In the genomic region with DNA sequence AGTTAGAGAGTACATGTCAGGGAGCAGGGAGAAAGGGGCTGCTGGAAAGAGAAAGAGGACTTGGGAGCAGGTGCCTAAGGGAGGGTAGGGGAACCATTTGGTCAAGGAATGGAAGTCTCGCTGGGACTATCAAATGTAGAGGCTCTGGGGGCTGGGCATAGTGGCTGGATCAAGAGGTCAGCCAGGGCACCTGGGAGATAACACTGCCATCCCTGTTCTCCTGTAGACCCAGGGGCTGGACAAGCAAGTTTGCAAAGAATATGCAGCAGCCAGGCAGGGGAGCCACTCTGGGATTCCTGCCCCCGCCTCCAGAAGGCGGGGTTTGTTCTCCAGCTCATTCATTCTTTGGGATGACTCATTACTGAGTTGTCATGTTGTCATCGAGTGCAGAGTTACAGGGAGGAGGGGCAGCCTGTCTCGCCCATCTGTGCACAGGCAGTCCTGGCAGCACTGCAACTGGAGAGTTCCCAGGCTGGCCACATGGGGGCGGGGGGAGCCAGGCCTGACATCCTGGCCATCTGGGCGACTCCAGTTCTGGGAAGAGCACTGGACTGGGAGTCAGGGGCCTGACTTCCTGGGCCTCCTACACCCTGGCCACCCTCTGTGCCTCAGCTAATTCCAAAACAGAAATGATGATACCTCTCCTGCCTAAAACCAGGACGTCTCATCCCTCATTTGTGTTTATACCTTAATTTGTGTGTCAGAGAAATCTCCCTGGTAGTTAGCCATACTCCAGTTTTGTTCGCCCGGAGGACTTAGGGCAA, we compare ENCODE assay signal across 1 cellular context.
TF ChIP-seq lines count a peak whose summit lies in the region.

No MANE protein-coding gene starts in this region.

TF ChIP-seq in K562, 482 proteins besides CTCF, POLR2A, EP300 and RAD21 (continued from another document and continues in another):
- TF ChIP-seq, protein P1, sequence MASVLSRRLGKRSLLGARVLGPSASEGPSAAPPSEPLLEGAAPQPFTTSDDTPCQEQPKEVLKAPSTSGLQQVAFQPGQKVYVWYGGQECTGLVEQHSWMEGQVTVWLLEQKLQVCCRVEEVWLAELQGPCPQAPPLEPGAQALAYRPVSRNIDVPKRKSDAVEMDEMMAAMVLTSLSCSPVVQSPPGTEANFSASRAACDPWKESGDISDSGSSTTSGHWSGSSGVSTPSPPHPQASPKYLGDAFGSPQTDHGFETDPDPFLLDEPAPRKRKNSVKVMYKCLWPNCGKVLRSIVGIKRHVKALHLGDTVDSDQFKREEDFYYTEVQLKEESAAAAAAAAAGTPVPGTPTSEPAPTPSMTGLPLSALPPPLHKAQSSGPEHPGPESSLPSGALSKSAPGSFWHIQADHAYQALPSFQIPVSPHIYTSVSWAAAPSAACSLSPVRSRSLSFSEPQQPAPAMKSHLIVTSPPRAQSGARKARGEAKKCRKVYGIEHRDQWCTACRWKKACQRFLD (CRISPR knock-in tag; IDR thresholded peaks at IDR 0.05) = peak; percentile 61
- TF ChIP-seq XRCC5 (IDR thresholded peaks at IDR 0.05; ENCODE audit: low read depth, low read length) (peak; percentile 94), CBX2 (IDR thresholded peaks at IDR 0.05; ENCODE audit: insufficient read depth, low read length, poor library complexity, severe bottlenecking) (no peak), ZNF217 (CRISPR knock-in tag; IDR thresholded peaks at IDR 0.05) (no peak), CBX1 (IDR thresholded peaks at IDR 0.05; ENCODE audit: low read depth) (peak; percentile 55; the same call in 1 of the 2 replicates), CBX5 (IDR thresholded peaks at IDR 0.05; ENCODE audit: borderline replicate concordance, low read depth) (no peak), ELF1 (tag; IDR thresholded peaks at IDR 0.05) (no peak), SRSF3 (IDR thresholded peaks at IDR 0.05; ENCODE audit: insufficient read depth, low read length) (no peak), MBD2 (IDR thresholded peaks at IDR 0.05; ENCODE audit: borderline replicate concordance, low read depth) (no peak), NFATC3 (IDR thresholded peaks at IDR 0.05) (no peak), ZKSCAN8 (CRISPR knock-in tag; IDR thresholded peaks at IDR 0.05) (no peak), ZNF174 (CRISPR knock-in tag; IDR thresholded peaks at IDR 0.05) (no peak), ZNF699 (CRISPR knock-in tag; IDR thresholded peaks at IDR 0.05; ENCODE audit: insufficient replicate concordance) (no peak), HMGN3 (IDR thresholded peaks at IDR 0.05; ENCODE audit: borderline replicate concordance, extremely low read depth, insufficient read length, low read depth, low read length) (peak; percentile 60), DACH1 (IDR thresholded peaks at IDR 0.05; ENCODE audit: partially characterized antibody) (peak; percentile 12), CCNT2 (IDR thresholded peaks at IDR 0.05; ENCODE audit: borderline replicate concordance, extremely low read depth, insufficient read length, low read depth, low read length) (peak; percentile 54), BRD4 (IDR thresholded peaks at IDR 0.05) (no peak), KLF13 (tag; IDR thresholded peaks at IDR 0.05; ENCODE audit: borderline replicate concordance, low read depth) (no peak), ZBTB17 (CRISPR knock-in tag; IDR thresholded peaks at IDR 0.05) (0 out of 2 replicates have a peak, but pooled peaks have one; percentile 28), BCOR (IDR thresholded peaks at IDR 0.05) (peak; percentile 79), ZFP91 (CRISPR knock-in tag; IDR thresholded peaks at IDR 0.05) (no peak), KLF1 (tag; IDR thresholded peaks at IDR 0.05) (no peak), ZNF280B (CRISPR knock-in tag; IDR thresholded peaks at IDR 0.05) (no peak), SOX6 (IDR thresholded peaks at IDR 0.05) (peak; percentile 73), E4F1 (CRISPR knock-in tag; IDR thresholded peaks at IDR 0.05; ENCODE audit: borderline replicate concordance) (no peak), KAT7 (CRISPR knock-in tag; IDR thresholded peaks at IDR 0.05; ENCODE audit: borderline replicate concordance) (0 out of 2 replicates have a peak, but pooled peaks have one; percentile 58), ARID1B (IDR thresholded peaks at IDR 0.05) (peak; percentile 83), HMGXB4 (CRISPR knock-in tag; IDR thresholded peaks at IDR 0.05) (no peak), CHD2 (IDR thresholded peaks at IDR 0.05; ENCODE audit: low read depth, low read length) (peak; percentile 41; the same call in 1 of the 2 replicates), ZNF384 (IDR thresholded peaks at IDR 0.05; ENCODE audit: low read depth, low read length) (peak; percentile 60), ZNF274 (IDR thresholded peaks at IDR 0.05; ENCODE audit: borderline replicate concordance, low read depth, low read length) (no peak)
- TF ChIP-seq, protein P2, sequence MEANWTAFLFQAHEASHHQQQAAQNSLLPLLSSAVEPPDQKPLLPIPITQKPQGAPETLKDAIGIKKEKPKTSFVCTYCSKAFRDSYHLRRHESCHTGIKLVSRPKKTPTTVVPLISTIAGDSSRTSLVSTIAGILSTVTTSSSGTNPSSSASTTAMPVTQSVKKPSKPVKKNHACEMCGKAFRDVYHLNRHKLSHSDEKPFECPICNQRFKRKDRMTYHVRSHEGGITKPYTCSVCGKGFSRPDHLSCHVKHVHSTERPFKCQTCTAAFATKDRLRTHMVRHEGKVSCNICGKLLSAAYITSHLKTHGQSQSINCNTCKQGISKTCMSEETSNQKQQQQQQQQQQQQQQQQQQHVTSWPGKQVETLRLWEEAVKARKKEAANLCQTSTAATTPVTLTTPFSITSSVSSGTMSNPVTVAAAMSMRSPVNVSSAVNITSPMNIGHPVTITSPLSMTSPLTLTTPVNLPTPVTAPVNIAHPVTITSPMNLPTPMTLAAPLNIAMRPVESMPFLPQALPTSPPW (CRISPR knock-in tag; IDR thresholded peaks at IDR 0.05) = peak; percentile 97
- TF ChIP-seq, protein P3, sequence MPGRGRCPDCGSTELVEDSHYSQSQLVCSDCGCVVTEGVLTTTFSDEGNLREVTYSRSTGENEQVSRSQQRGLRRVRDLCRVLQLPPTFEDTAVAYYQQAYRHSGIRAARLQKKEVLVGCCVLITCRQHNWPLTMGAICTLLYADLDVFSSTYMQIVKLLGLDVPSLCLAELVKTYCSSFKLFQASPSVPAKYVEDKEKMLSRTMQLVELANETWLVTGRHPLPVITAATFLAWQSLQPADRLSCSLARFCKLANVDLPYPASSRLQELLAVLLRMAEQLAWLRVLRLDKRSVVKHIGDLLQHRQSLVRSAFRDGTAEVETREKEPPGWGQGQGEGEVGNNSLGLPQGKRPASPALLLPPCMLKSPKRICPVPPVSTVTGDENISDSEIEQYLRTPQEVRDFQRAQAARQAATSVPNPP (IDR thresholded peaks at IDR 0.05; ENCODE audit: borderline replicate concordance, insufficient read depth, insufficient read length) = no peak
- TF ChIP-seq, protein P4, sequence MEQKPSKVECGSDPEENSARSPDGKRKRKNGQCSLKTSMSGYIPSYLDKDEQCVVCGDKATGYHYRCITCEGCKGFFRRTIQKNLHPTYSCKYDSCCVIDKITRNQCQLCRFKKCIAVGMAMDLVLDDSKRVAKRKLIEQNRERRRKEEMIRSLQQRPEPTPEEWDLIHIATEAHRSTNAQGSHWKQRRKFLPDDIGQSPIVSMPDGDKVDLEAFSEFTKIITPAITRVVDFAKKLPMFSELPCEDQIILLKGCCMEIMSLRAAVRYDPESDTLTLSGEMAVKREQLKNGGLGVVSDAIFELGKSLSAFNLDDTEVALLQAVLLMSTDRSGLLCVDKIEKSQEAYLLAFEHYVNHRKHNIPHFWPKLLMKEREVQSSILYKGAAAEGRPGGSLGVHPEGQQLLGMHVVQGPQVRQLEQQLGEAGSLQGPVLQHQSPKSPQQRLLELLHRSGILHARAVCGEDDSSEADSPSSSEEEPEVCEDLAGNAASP (IDR thresholded peaks at IDR 0.05) = no peak
- TF ChIP-seq, protein P5, sequence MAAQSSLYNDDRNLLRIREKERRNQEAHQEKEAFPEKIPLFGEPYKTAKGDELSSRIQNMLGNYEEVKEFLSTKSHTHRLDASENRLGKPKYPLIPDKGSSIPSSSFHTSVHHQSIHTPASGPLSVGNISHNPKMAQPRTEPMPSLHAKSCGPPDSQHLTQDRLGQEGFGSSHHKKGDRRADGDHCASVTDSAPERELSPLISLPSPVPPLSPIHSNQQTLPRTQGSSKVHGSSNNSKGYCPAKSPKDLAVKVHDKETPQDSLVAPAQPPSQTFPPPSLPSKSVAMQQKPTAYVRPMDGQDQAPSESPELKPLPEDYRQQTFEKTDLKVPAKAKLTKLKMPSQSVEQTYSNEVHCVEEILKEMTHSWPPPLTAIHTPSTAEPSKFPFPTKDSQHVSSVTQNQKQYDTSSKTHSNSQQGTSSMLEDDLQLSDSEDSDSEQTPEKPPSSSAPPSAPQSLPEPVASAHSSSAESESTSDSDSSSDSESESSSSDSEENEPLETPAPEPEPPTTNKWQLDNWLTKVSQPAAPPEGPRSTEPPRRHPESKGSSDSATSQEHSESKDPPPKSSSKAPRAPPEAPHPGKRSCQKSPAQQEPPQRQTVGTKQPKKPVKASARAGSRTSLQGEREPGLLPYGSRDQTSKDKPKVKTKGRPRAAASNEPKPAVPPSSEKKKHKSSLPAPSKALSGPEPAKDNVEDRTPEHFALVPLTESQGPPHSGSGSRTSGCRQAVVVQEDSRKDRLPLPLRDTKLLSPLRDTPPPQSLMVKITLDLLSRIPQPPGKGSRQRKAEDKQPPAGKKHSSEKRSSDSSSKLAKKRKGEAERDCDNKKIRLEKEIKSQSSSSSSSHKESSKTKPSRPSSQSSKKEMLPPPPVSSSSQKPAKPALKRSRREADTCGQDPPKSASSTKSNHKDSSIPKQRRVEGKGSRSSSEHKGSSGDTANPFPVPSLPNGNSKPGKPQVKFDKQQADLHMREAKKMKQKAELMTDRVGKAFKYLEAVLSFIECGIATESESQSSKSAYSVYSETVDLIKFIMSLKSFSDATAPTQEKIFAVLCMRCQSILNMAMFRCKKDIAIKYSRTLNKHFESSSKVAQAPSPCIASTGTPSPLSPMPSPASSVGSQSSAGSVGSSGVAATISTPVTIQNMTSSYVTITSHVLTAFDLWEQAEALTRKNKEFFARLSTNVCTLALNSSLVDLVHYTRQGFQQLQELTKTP (IDR thresholded peaks at IDR 0.05; ENCODE audit: low read depth in 1 of 2, partially characterized antibody in 2 of 2) = peak in 1 of 2 experiments; percentile 30
